In the genomic region with DNA sequence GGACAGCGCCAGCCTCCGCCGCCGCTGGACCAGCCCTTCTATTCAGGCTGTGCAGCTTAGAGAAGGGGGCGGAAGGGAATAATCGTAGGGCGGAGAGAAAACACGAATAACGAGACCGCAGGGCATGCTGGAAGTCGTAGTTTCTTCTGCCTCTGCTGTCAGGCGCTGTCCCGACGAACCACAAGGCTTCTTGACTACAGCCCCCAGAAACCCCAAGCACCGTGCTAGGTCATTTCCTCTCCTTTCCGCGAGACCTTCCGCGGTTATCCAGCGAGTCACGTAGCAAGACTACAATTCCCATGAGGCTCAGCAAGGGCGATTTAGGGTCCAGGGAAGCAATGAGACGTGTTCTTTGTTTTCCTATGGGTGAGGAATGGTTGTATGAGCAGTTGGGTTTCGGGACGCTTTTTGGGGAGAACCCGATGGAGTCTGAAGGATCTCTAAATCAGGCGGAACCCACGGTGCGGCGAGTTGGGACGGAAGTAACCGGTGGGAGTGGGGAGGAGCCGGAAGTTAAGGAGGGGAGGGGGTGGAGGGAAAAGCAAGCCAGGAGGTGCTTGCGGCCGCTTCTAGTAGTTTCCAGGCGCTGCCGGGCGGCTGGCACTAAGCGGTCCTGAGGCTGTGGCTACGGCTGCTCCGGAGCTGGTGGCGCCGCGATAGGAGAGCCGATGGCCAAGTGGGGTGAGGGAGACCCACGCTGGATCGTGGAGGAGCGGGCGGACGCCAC, we compare ENCODE assay signal across 1 cellular context.
A peak's percentile ranks its signal among the peaks of the same experiment; 100 is the strongest.
TF ChIP-seq lines count a peak whose summit lies in the region.

A gene (plus strand): TSS at position 572 of the 727 bp plus-strand sequence. CDS start 97 bp downstream, at position 669.
A gene (minus strand): TSS at position 80 of the 727 bp plus-strand sequence. CDS start 3,499 bp downstream, outside the sequence.

TF ChIP-seq in WTC11, 78 proteins besides CTCF, POLR2A, EP300 and RAD21 (continued from another document and continues in another):
- TF ChIP-seq ZNF317 (CRISPR knock-in tag; IDR thresholded peaks at IDR 0.05; ENCODE audit: borderline replicate concordance, low read depth): no peak
- TF ChIP-seq, protein P1, sequence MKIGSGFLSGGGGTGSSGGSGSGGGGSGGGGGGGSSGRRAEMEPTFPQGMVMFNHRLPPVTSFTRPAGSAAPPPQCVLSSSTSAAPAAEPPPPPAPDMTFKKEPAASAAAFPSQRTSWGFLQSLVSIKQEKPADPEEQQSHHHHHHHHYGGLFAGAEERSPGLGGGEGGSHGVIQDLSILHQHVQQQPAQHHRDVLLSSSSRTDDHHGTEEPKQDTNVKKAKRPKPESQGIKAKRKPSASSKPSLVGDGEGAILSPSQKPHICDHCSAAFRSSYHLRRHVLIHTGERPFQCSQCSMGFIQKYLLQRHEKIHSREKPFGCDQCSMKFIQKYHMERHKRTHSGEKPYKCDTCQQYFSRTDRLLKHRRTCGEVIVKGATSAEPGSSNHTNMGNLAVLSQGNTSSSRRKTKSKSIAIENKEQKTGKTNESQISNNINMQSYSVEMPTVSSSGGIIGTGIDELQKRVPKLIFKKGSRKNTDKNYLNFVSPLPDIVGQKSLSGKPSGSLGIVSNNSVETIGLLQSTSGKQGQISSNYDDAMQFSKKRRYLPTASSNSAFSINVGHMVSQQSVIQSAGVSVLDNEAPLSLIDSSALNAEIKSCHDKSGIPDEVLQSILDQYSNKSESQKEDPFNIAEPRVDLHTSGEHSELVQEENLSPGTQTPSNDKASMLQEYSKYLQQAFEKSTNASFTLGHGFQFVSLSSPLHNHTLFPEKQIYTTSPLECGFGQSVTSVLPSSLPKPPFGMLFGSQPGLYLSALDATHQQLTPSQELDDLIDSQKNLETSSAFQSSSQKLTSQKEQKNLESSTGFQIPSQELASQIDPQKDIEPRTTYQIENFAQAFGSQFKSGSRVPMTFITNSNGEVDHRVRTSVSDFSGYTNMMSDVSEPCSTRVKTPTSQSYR (CRISPR knock-in tag; IDR thresholded peaks at IDR 0.05): no peak
- no peak for TF ChIP-seq EMX1 (CRISPR knock-in tag; IDR thresholded peaks at IDR 0.05)
- TF ChIP-seq CREB1 (CRISPR knock-in tag; IDR thresholded peaks at IDR 0.05): no peak
- peak; percentile 78; the same call in 1 of the 2 replicates for TF ChIP-seq CBFB (CRISPR knock-in tag; IDR thresholded peaks at IDR 0.05; ENCODE audit: low read depth)
- TF ChIP-seq FOXP1 (CRISPR knock-in tag; IDR thresholded peaks at IDR 0.05; ENCODE audit: borderline replicate concordance): no peak; the same call in 1 of the 2 replicates
- TF ChIP-seq, protein P2, sequence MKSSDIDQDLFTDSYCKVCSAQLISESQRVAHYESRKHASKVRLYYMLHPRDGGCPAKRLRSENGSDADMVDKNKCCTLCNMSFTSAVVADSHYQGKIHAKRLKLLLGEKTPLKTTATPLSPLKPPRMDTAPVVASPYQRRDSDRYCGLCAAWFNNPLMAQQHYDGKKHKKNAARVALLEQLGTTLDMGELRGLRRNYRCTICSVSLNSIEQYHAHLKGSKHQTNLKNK (CRISPR knock-in tag; IDR thresholded peaks at IDR 0.05): no peak
- TF ChIP-seq, protein P3, sequence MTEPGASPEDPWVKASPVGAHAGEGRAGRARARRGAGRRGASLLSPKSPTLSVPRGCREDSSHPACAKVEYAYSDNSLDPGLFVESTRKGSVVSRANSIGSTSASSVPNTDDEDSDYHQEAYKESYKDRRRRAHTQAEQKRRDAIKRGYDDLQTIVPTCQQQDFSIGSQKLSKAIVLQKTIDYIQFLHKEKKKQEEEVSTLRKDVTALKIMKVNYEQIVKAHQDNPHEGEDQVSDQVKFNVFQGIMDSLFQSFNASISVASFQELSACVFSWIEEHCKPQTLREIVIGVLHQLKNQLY (CRISPR knock-in tag; IDR thresholded peaks at IDR 0.05): no peak
- TF ChIP-seq, protein P4, sequence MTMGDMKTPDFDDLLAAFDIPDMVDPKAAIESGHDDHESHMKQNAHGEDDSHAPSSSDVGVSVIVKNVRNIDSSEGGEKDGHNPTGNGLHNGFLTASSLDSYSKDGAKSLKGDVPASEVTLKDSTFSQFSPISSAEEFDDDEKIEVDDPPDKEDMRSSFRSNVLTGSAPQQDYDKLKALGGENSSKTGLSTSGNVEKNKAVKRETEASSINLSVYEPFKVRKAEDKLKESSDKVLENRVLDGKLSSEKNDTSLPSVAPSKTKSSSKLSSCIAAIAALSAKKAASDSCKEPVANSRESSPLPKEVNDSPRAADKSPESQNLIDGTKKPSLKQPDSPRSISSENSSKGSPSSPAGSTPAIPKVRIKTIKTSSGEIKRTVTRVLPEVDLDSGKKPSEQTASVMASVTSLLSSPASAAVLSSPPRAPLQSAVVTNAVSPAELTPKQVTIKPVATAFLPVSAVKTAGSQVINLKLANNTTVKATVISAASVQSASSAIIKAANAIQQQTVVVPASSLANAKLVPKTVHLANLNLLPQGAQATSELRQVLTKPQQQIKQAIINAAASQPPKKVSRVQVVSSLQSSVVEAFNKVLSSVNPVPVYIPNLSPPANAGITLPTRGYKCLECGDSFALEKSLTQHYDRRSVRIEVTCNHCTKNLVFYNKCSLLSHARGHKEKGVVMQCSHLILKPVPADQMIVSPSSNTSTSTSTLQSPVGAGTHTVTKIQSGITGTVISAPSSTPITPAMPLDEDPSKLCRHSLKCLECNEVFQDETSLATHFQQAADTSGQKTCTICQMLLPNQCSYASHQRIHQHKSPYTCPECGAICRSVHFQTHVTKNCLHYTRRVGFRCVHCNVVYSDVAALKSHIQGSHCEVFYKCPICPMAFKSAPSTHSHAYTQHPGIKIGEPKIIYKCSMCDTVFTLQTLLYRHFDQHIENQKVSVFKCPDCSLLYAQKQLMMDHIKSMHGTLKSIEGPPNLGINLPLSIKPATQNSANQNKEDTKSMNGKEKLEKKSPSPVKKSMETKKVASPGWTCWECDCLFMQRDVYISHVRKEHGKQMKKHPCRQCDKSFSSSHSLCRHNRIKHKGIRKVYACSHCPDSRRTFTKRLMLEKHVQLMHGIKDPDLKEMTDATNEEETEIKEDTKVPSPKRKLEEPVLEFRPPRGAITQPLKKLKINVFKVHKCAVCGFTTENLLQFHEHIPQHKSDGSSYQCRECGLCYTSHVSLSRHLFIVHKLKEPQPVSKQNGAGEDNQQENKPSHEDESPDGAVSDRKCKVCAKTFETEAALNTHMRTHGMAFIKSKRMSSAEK (CRISPR knock-in tag; IDR thresholded peaks at IDR 0.05; ENCODE audit: borderline replicate concordance): no peak
- no peak for TF ChIP-seq GABPB1 (CRISPR knock-in tag; IDR thresholded peaks at IDR 0.05)
- TF ChIP-seq ELF4 (CRISPR knock-in tag; IDR thresholded peaks at IDR 0.05; ENCODE audit: low read depth): no peak
- no peak for TF ChIP-seq ESRRA (CRISPR knock-in tag; IDR thresholded peaks at IDR 0.05; ENCODE audit: borderline replicate concordance)
- TF ChIP-seq, protein P5, sequence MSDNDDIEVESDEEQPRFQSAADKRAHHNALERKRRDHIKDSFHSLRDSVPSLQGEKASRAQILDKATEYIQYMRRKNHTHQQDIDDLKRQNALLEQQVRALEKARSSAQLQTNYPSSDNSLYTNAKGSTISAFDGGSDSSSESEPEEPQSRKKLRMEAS (CRISPR knock-in tag; IDR thresholded peaks at IDR 0.05): peak; percentile 51; the same call in 1 of the 2 replicates
- TF ChIP-seq, protein P6, sequence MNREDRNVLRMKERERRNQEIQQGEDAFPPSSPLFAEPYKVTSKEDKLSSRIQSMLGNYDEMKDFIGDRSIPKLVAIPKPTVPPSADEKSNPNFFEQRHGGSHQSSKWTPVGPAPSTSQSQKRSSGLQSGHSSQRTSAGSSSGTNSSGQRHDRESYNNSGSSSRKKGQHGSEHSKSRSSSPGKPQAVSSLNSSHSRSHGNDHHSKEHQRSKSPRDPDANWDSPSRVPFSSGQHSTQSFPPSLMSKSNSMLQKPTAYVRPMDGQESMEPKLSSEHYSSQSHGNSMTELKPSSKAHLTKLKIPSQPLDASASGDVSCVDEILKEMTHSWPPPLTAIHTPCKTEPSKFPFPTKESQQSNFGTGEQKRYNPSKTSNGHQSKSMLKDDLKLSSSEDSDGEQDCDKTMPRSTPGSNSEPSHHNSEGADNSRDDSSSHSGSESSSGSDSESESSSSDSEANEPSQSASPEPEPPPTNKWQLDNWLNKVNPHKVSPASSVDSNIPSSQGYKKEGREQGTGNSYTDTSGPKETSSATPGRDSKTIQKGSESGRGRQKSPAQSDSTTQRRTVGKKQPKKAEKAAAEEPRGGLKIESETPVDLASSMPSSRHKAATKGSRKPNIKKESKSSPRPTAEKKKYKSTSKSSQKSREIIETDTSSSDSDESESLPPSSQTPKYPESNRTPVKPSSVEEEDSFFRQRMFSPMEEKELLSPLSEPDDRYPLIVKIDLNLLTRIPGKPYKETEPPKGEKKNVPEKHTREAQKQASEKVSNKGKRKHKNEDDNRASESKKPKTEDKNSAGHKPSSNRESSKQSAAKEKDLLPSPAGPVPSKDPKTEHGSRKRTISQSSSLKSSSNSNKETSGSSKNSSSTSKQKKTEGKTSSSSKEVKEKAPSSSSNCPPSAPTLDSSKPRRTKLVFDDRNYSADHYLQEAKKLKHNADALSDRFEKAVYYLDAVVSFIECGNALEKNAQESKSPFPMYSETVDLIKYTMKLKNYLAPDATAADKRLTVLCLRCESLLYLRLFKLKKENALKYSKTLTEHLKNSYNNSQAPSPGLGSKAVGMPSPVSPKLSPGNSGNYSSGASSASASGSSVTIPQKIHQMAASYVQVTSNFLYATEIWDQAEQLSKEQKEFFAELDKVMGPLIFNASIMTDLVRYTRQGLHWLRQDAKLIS (CRISPR knock-in tag; IDR thresholded peaks at IDR 0.05; ENCODE audit: borderline replicate concordance): no peak
- TF ChIP-seq, protein P7, sequence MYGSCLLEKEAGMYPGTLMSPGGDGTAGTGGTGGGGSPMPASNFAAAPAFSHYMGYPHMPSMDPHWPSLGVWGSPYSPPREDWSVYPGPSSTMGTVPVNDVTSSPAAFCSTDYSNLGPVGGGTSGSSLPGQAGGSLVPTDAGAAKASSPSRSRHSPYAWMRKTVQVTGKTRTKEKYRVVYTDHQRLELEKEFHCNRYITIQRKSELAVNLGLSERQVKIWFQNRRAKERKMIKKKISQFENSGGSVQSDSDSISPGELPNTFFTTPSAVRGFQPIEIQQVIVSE (CRISPR knock-in tag; IDR thresholded peaks at IDR 0.05; ENCODE audit: borderline replicate concordance): no peak
- TF ChIP-seq ATF1 (CRISPR knock-in tag; IDR thresholded peaks at IDR 0.05): no peak
- 0 out of 2 replicates have a peak, but pooled peaks have one; percentile 64 for TF ChIP-seq TEAD1 (CRISPR knock-in tag; IDR thresholded peaks at IDR 0.05)
- TF ChIP-seq, protein P8, sequence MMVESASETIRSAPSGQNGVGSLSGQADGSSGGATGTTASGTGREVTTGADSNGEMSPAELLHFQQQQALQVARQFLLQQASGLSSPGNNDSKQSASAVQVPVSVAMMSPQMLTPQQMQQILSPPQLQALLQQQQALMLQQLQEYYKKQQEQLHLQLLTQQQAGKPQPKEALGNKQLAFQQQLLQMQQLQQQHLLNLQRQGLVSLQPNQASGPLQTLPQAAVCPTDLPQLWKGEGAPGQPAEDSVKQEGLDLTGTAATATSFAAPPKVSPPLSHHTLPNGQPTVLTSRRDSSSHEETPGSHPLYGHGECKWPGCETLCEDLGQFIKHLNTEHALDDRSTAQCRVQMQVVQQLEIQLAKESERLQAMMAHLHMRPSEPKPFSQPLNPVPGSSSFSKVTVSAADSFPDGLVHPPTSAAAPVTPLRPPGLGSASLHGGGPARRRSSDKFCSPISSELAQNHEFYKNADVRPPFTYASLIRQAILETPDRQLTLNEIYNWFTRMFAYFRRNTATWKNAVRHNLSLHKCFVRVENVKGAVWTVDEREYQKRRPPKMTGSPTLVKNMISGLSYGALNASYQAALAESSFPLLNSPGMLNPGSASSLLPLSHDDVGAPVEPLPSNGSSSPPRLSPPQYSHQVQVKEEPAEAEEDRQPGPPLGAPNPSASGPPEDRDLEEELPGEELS (CRISPR knock-in tag; IDR thresholded peaks at IDR 0.05): peak; percentile 72; the same call in 1 of the 2 replicates
- TF ChIP-seq, protein P9, sequence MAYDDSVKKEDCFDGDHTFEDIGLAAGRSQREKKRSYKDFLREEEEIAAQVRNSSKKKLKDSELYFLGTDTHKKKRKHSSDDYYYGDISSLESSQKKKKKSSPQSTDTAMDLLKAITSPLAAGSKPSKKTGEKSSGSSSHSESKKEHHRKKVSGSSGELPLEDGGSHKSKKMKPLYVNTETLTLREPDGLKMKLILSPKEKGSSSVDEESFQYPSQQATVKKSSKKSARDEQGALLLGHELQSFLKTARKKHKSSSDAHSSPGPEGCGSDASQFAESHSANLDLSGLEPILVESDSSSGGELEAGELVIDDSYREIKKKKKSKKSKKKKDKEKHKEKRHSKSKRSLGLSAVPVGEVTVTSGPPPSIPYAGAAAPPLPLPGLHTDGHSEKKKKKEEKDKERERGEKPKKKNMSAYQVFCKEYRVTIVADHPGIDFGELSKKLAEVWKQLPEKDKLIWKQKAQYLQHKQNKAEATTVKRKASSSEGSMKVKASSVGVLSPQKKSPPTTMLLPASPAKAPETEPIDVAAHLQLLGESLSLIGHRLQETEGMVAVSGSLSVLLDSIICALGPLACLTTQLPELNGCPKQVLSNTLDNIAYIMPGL (CRISPR knock-in tag; IDR thresholded peaks at IDR 0.05): no peak
- no peak for TF ChIP-seq KAT7 (CRISPR knock-in tag; IDR thresholded peaks at IDR 0.05; ENCODE audit: borderline replicate concordance)
- peak; percentile 86 for TF ChIP-seq FOXK1 (CRISPR knock-in tag; IDR thresholded peaks at IDR 0.05)
- TF ChIP-seq ZNF263 (CRISPR knock-in tag; IDR thresholded peaks at IDR 0.05; ENCODE audit: low read depth): no peak
- peak; percentile 74; the same call in 1 of the 2 replicates for TF ChIP-seq ETV6 (CRISPR knock-in tag; IDR thresholded peaks at IDR 0.05)
- no peak for TF ChIP-seq NFATC4 (CRISPR knock-in tag; IDR thresholded peaks at IDR 0.05)
- TF ChIP-seq ZNF396 (CRISPR knock-in tag; IDR thresholded peaks at IDR 0.05; ENCODE audit: borderline replicate concordance): no peak
- no peak for TF ChIP-seq RORB (CRISPR knock-in tag; IDR thresholded peaks at IDR 0.05)
- no peak for TF ChIP-seq NR3C1 (CRISPR knock-in tag; conservative IDR thresholded peaks at IDR 0.05; ENCODE audit: low read depth)
- TF ChIP-seq, protein P10, sequence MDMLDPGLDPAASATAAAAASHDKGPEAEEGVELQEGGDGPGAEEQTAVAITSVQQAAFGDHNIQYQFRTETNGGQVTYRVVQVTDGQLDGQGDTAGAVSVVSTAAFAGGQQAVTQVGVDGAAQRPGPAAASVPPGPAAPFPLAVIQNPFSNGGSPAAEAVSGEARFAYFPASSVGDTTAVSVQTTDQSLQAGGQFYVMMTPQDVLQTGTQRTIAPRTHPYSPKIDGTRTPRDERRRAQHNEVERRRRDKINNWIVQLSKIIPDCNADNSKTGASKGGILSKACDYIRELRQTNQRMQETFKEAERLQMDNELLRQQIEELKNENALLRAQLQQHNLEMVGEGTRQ (CRISPR knock-in tag; IDR thresholded peaks at IDR 0.05): no peak
- TF ChIP-seq HMGA2 (CRISPR knock-in tag; IDR thresholded peaks at IDR 0.05): no peak
- no peak for TF ChIP-seq NR2C2 (CRISPR knock-in tag; IDR thresholded peaks at IDR 0.05)
- no peak for TF ChIP-seq GRHL2 (CRISPR knock-in tag; IDR thresholded peaks at IDR 0.05; ENCODE audit: insufficient replicate concordance, severe bottlenecking)
- TF ChIP-seq TEAD4 (CRISPR knock-in tag; IDR thresholded peaks at IDR 0.05): no peak
- TF ChIP-seq ZNF121 (CRISPR knock-in tag; IDR thresholded peaks at IDR 0.05): no peak
- TF ChIP-seq, protein P11, sequence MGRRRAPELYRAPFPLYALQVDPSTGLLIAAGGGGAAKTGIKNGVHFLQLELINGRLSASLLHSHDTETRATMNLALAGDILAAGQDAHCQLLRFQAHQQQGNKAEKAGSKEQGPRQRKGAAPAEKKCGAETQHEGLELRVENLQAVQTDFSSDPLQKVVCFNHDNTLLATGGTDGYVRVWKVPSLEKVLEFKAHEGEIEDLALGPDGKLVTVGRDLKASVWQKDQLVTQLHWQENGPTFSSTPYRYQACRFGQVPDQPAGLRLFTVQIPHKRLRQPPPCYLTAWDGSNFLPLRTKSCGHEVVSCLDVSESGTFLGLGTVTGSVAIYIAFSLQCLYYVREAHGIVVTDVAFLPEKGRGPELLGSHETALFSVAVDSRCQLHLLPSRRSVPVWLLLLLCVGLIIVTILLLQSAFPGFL (CRISPR knock-in tag; IDR thresholded peaks at IDR 0.05; ENCODE audit: borderline replicate concordance): no peak
- no peak for TF ChIP-seq MXD4 (CRISPR knock-in tag; IDR thresholded peaks at IDR 0.05; ENCODE audit: borderline replicate concordance)
